ENCODE assay signal across 9 cellular contexts in genomic region chr15:44340410-44340809, GRCh38. TPM values are rescaled to one million over a fixed set of nuclear protein-coding genes. Genes with fewer than 3 reads are reported as not detected.
A peak's percentile ranks its signal among the peaks of the same experiment; 100 is the strongest.
DNase-seq lines count a peak whose midpoint lies in the region; ATAC-seq and TF ChIP-seq lines count a peak whose summit lies in the region.
"Had no signal": no experiment of that assay in that cellular context is flagged by ENCODE, and none has a peak within 500 bp of the region (broad histone marks: within the 10 kb centered on the region; RNA-seq: fewer than 3 reads in every experiment).

No MANE protein-coding gene starts in this region.

- no peak for TF ChIP-seq CTCF in RWPE2 (IDR thresholded peaks at IDR 0.05; ENCODE audit: poor library complexity, severe bottlenecking)

- DNase-seq in H4 (ENCODE audit: low spot score) (peak; percentile 8), RWPE2 (ENCODE audit: low spot score) (no peak), fibroblast of the conjunctiva (ENCODE audit: low read depth) (peak; percentile 46), smooth muscle cell of the brain vasculature (ENCODE audit: low read depth, low spot score) (peak; percentile 6), NCI-H128 (lab: John Stamatoyannopoulos, UW; ENCODE audit: unreplicated experiment) (no peak), NCI-H2171 treated with DMSO at 0.1 percent for 48 hours (lab: John Stamatoyannopoulos, UW) (no peak)
- DNase-seq: effector CD4-positive, alpha-beta T cell had no signal

- H3K9me3 ChIP-seq in RWPE2 (ENCODE audit: severe bottlenecking) = no peaks in the 10 kb centered on the region

- peak; percentile 99 for ATAC-seq in RWPE2 (ENCODE audit: low read depth)
- ATAC-seq in HG03095 (IDR thresholded peaks at IDR 0.05; ENCODE audit: unreplicated experiment) = no peak
- ATAC-seq: activated T-helper 17 cell treated with anti-CD3 and anti-CD28 coated beads, Interleukin-2, amount 50 U/mL, for 72 hours had no signal

- no peak overlapping the region for H3K4me3 ChIP-seq in RWPE2 (ENCODE audit: severe bottlenecking)

- H3K27me3 ChIP-seq in RWPE2 (ENCODE audit: insufficient read depth, poor library complexity, severe bottlenecking) = no peaks in the 10 kb centered on the region

- H3K27ac ChIP-seq in RWPE2 (ENCODE audit: poor library complexity, severe bottlenecking) = peak overlapping the region; percentile 27

- H3K36me3 ChIP-seq in RWPE2 (ENCODE audit: low read depth) = peaks cover 15% of the 10 kb centered on the region

- H3K4me1 ChIP-seq in RWPE2 (ENCODE audit: insufficient read depth, poor library complexity, severe bottlenecking) = peaks cover 10% of the 10 kb centered on the region

RNA-seq across cellular contexts. Expression of gene GOLM2, which starts 51.9 kb away (rescaled TPM):
- total RNA-seq in H4 (2014; rRNA removed; shearing (Covaris generic)) = 61.0 and 72.1 TPM in 2 replicates

Comparison
In these comparisons a context has a peak if more than half of its experiments do, and no peak if none do; other contexts are left out.
1. DNase-seq: peak in H4 (single experiment), fibroblast of the conjunctiva (single experiment) and smooth muscle cell of the brain vasculature (single experiment); none in RWPE2 (single experiment), NCI-H128 (single experiment) and NCI-H2171 treated with DMSO at 0.1 percent for 48 hours (single experiment).